In the genomic region with DNA sequence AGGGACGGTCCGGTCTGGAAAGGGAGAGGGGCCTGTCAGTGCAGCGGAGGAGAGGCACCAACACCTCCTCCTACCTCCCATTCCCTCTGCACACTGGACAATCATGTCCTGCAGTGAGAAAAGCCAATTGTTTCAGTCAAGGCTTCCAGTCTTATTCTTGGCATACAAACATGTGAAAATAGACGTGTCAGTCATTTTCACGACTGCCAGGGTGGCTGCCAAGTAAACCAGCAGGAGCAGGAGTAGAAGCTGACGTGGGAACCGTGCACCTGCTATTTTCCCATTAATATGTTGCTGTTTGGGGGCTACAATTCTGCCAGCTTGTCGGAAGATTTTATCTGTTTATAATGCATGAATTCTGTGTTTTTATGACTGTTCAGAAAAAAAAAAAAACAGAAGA, we compare ENCODE assay signal across 23 cellular contexts.
DNase-seq lines count a peak whose midpoint lies in the region; ATAC-seq and TF ChIP-seq lines count a peak whose summit lies in the region.
"Had no signal": no experiment of that assay in that cellular context is flagged by ENCODE, and none has a peak within 500 bp of the region (broad histone marks: within the 10 kb centered on the region; RNA-seq: fewer than 3 reads in every experiment).

No MANE protein-coding gene starts in this region.

- in situ Hi-C loops in Panc1 (cut with HindIII; ENCODE audit: low pct_unique_long_range_greater_than_20kb, low sequenced_read_pairs), result no loop called here

- H3K27ac Mint-ChIP-seq in endodermal cell, result no peak overlapping the region
- peak overlapping the region; percentile 26 for H3K27ac Mint-ChIP-seq in stimulated activated effector memory CD8-positive, alpha-beta T cell treated with anti-CD3 and anti-CD28 coated beads, Interleukin-12 subunit alpha, Interleukin-12 subunit beta, amount 100 ng/mL, for 72 hours
- H3K27ac Mint-ChIP-seq: activated CD4-positive, alpha-beta T cell treated with anti-CD3 and anti-CD28 coated beads for 36 hours; activated naive CD8-positive, alpha-beta T cell treated with anti-CD3 and anti-CD28 coated beads, Interleukin-2, amount 10 ng/mL, durations not matched to agents 7 days and 5 days; activated T-helper 17 cell treated with anti-CD3 and anti-CD28 coated beads, Interleukin-2, amount 50 U/mL, for 72 hours; T-cell had no signal

- H3K4me3 ChIP-seq in Panc1 (ENCODE audit: low read depth in 2 of 2, low read length in 2 of 2), result no peak overlapping the region
- H3K4me3 ChIP-seq in endodermal cell (ENCODE audit: low read length), result no peak overlapping the region
- H3K4me3 ChIP-seq: lower lobe of right lung, upper lobe of right lung had no signal

- no peak overlapping the region for H3K9ac ChIP-seq in endodermal cell (ENCODE audit: extremely low read depth, low read length, poor library complexity, severe bottlenecking)

- TF ChIP-seq CTCF in Panc1 (IDR thresholded peaks at IDR 0.05), result no peak
- no peak for TF ChIP-seq CTCF in endodermal cell (conservative IDR thresholded peaks at IDR 0.05)

- no peak overlapping the region for H3K4me3 Mint-ChIP-seq in endodermal cell
- no peak overlapping the region for H3K4me3 Mint-ChIP-seq in stimulated activated effector memory CD8-positive, alpha-beta T cell treated with anti-CD3 and anti-CD28 coated beads, Interleukin-12 subunit alpha, Interleukin-12 subunit beta, amount 100 ng/mL, for 72 hours
- H3K4me3 Mint-ChIP-seq: activated CD4-positive, alpha-beta T cell treated with anti-CD3 and anti-CD28 coated beads for 36 hours; activated naive CD8-positive, alpha-beta T cell treated with anti-CD3 and anti-CD28 coated beads, Interleukin-2, amount 10 ng/mL, durations not matched to agents 7 days and 5 days; activated T-helper 17 cell treated with anti-CD3 and anti-CD28 coated beads, Interleukin-2, amount 50 U/mL, for 72 hours; T-cell had no signal

- DNase-seq in NCI-H2081 (lab: John Stamatoyannopoulos, UW), result peak; percentile 34 to 82
- DNase-seq in NCI-H2081 treated with DMSO at 0.1 percent for 48 hours (lab: John Stamatoyannopoulos, UW), result no peak
- no peak for DNase-seq in Panc1 (ENCODE audit: low read depth, low spot score)
- DNase-seq in endodermal cell, result no peak
- no peak for DNase-seq in stimulated activated effector memory CD8-positive, alpha-beta T cell treated with anti-CD3 and anti-CD28 coated beads, Interleukin-12 subunit alpha, Interleukin-12 subunit beta, amount 100 ng/mL, for 72 hours (ENCODE audit: low spot score in 2 of 2)
- DNase-seq in epidermal melanocyte (ENCODE audit: insufficient read length, low spot score), result no peak
- no peak for DNase-seq in AG08396 (ENCODE audit: low spot score)
- DNase-seq: 8988T; activated CD4-positive, alpha-beta T cell treated with anti-CD3 and anti-CD28 coated beads for 36 hours; activated naive CD8-positive, alpha-beta T cell treated with anti-CD3 and anti-CD28 coated beads, Interleukin-2, amount 10 ng/mL, durations not matched to agents 7 days and 5 days; dermis blood vessel endothelial cell; erythroblast; foreskin melanocyte; hippocampal formation; lower lobe of right lung; NCI-H2029; NCI-H524; SIG-M5; T-cell; upper lobe of right lung had no signal

- H3K36me3 ChIP-seq in Panc1 (ENCODE audit: control insufficient read depth, insufficient read depth, low read length), result no peaks in the 10 kb centered on the region; the same call in 1 of the 2 replicates
- H3K36me3 ChIP-seq in endodermal cell (ENCODE audit: control insufficient read depth, insufficient read depth, low read length), result no peaks in the 10 kb centered on the region
- H3K36me3 ChIP-seq: lower lobe of right lung, upper lobe of right lung had no signal

- peaks cover 3% of the 10 kb centered on the region for H3K27me3 Mint-ChIP-seq in endodermal cell (ENCODE audit: insufficient read depth)
- H3K27me3 Mint-ChIP-seq: activated CD4-positive, alpha-beta T cell treated with anti-CD3 and anti-CD28 coated beads for 36 hours; T-cell had no signal

- H3K9me3 ChIP-seq in Panc1 (ENCODE audit: control insufficient read depth, insufficient read depth, low read depth, low read length) (peaks cover 16% of the 10 kb centered on the region; the same call in 1 of the 2 replicates), endodermal cell (ENCODE audit: control insufficient read depth, low read length) (no peaks in the 10 kb centered on the region)
- H3K9me3 ChIP-seq: lower lobe of right lung, upper lobe of right lung had no signal

- peaks cover 12% of the 10 kb centered on the region for H3K9me3 Mint-ChIP-seq in endodermal cell
- no peaks in the 10 kb centered on the region for H3K9me3 Mint-ChIP-seq in stimulated activated effector memory CD8-positive, alpha-beta T cell treated with anti-CD3 and anti-CD28 coated beads, Interleukin-12 subunit alpha, Interleukin-12 subunit beta, amount 100 ng/mL, for 72 hours
- H3K9me3 Mint-ChIP-seq: activated T-helper 17 cell treated with anti-CD3 and anti-CD28 coated beads, Interleukin-2, amount 50 U/mL, for 72 hours; T-cell had no signal

- POLR2A ChIA-PET in Panc1 (lab: Charles Lee), result interaction anchor here (0.6 to 1.1 kb wide), 3 partner anchors 9 to 244 kb away, joined by 3 to 7 read pairs (median 4); a partner anchor contains a TSS

- CTCF ChIA-PET in Panc1 (lab: Charles Lee), result no interaction called here

- ATAC-seq in Panc1 (no peak), GM21360 (IDR thresholded peaks at IDR 0.05; ENCODE audit: unreplicated experiment) (no peak)
- no peak for ATAC-seq in stimulated activated effector memory CD8-positive, alpha-beta T cell treated with anti-CD3 and anti-CD28 coated beads, Interleukin-12 subunit alpha, Interleukin-12 subunit beta, amount 100 ng/mL, for 72 hours
- ATAC-seq: activated CD4-positive, alpha-beta T cell treated with anti-CD3 and anti-CD28 coated beads for 36 hours; activated T-helper 17 cell treated with anti-CD3 and anti-CD28 coated beads, Interleukin-2, amount 50 U/mL, for 72 hours; T-cell had no signal

- no peaks in the 10 kb centered on the region for H3K36me3 Mint-ChIP-seq in endodermal cell (ENCODE audit: low read depth)
- no peaks in the 10 kb centered on the region for H3K36me3 Mint-ChIP-seq in stimulated activated effector memory CD8-positive, alpha-beta T cell treated with anti-CD3 and anti-CD28 coated beads, Interleukin-12 subunit alpha, Interleukin-12 subunit beta, amount 100 ng/mL, for 72 hours
- H3K36me3 Mint-ChIP-seq: T-cell had no signal

- intact Hi-C loops in Panc1 (cut with micrococcal nuclease; ENCODE audit: unreplicated experiment), result loop anchor here (5.0 kb wide), 1 partner anchor 110 kb away; no protein-coding TSS in a partner anchor

- H3K4me1 Mint-ChIP-seq in endodermal cell, result peaks cover 19% of the 10 kb centered on the region
- peaks cover 2% of the 10 kb centered on the region for H3K4me1 Mint-ChIP-seq in stimulated activated effector memory CD8-positive, alpha-beta T cell treated with anti-CD3 and anti-CD28 coated beads, Interleukin-12 subunit alpha, Interleukin-12 subunit beta, amount 100 ng/mL, for 72 hours

- H3K4me1 ChIP-seq in Panc1 (ENCODE audit: control insufficient read depth, insufficient read depth, low read length) (peaks cover 69% of the 10 kb centered on the region), endodermal cell (ENCODE audit: control insufficient read depth, insufficient read depth, low read length) (peaks cover 3% of the 10 kb centered on the region)
- H3K4me1 ChIP-seq: lower lobe of right lung, upper lobe of right lung had no signal

- no peaks in the 10 kb centered on the region for H3K27me3 ChIP-seq in Panc1 (ENCODE audit: control insufficient read depth, insufficient read depth, low read length)
- no peaks in the 10 kb centered on the region for H3K27me3 ChIP-seq in endodermal cell (ENCODE audit: control insufficient read depth, insufficient read depth, low read length, poor library complexity, severe bottlenecking)
- H3K27me3 ChIP-seq: upper lobe of right lung had no signal

- 78 to 89% methylated on average over 5 to 8 of the region's 8 CpGs for WGBS in endodermal cell (ENCODE audit: insufficient coverage in 1 of 2, insufficient read length in 1 of 2), 2 experiments

- H3K27ac ChIP-seq in Panc1 (ENCODE audit: low read length) (peak overlapping the region; percentile 99), endodermal cell (ENCODE audit: low read depth, low read length) (peak overlapping the region; percentile 48)
- H3K27ac ChIP-seq: HL-60, lower lobe of right lung, upper lobe of right lung had no signal

- BruUV-seq in Panc1 (replicated peaks; lab: Mats Ljungman, UMichigan), result no TSS peak

Comparison
In these comparisons a context has a peak if more than half of its experiments do, and no peak if none do; other contexts are left out.
1. DNase-seq: peak in NCI-H2081 (2 of 2); none in NCI-H2081 treated with DMSO at 0.1 percent for 48 hours (single experiment), Panc1 (single experiment), endodermal cell (single experiment), stimulated activated effector memory CD8-positive, alpha-beta T cell treated with anti-CD3 and anti-CD28 coated beads, Interleukin-12 subunit alpha, Interleukin-12 subunit beta, amount 100 ng/mL, for 72 hours (0 of 2), epidermal melanocyte (single experiment) and AG08396 (single experiment).